In the genomic region with DNA sequence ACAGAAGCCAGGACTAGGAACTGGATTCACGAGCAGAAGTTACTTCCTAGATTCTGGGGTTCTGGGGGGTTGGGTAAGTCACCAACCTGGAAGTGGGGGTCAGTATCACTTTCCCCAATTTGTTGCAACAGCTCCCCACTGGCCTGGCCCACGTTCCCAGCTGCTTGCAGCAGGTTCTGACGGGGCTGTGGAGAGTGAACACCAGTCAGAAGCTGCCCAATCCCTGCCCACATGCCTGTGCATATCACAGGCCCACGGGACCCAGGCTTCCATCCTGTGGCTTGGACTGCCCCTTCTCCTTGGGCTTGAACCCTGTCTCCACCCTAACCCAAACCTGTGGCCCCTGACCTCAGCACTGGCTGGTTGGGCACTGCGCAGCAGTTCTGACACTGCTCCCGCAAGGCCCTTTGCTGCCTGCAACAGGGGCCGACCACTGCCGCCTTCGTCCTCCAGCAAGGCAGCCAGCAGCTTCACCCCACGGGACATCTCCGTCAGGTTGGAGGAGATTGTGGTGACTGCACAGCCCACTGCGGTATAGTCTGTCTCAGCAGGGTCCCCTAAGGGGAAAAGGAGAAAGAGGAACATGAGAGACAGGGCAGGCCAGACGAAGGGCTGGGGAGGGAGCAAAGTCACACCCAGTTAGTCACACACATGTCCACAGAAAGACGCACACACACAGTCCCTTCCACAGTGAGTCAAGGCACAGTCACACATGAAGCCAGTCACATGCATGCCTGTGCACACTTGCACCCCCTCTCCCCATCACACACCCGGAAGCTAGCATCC, we compare ENCODE assay signal across 1 cellular context.
A peak's percentile ranks its signal among the peaks of the same experiment; 100 is the strongest.
TF ChIP-seq lines count a peak whose summit lies in the region.

No MANE protein-coding gene starts in this region.

TF ChIP-seq in GM12878, 131 proteins besides CTCF, POLR2A, EP300 and RAD21:
- TF ChIP-seq SREBF2 (IDR thresholded peaks at IDR 0.05; ENCODE audit: low read length) (no peak), ATF7 (IDR thresholded peaks at IDR 0.05; ENCODE audit: low read depth) (no peak), KLF5 (IDR thresholded peaks at IDR 0.05; ENCODE audit: partially characterized antibody) (no peak), FOXK2 (IDR thresholded peaks at IDR 0.05) (no peak), IKZF1 (conservative IDR thresholded peaks at IDR 0.05) (no peak), TCF12 (IDR thresholded peaks at IDR 0.05; ENCODE audit: low read depth, low read length) (no peak), MEF2B (IDR thresholded peaks at IDR 0.05; ENCODE audit: partially characterized antibody, poor library complexity, severe bottlenecking) (peak; percentile 24), YY1 (IDR thresholded peaks at IDR 0.05; ENCODE audit: low read depth, low read length) (no peak)
- TF ChIP-seq, protein P1, sequence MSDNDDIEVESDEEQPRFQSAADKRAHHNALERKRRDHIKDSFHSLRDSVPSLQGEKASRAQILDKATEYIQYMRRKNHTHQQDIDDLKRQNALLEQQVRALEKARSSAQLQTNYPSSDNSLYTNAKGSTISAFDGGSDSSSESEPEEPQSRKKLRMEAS (IDR thresholded peaks at IDR 0.05; ENCODE audit: low read depth, low read length): no peak
